In the genomic region with DNA sequence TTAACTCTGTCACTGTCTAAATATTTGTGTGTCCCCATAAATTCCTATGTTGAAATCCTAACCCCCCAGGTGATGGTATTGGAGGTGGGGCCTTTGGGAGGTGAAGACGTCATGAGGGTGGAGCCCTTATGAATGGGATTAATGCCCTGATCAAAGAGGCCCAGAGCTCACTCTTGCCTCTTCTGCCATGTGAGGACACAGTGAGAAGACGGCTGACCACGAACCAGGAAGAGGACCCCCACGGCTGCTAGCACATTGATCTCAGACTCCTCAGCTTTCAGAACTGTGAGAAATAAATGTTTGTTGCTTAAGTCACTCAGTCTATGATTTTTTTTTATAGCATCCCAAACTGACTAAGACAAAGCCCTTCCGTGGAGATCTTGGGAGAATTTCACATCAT, we compare ENCODE assay signal across 14 cellular contexts.
DNase-seq lines count a peak whose midpoint lies in the region; ATAC-seq and TF ChIP-seq lines count a peak whose summit lies in the region.
"Had no signal": no experiment of that assay in that cellular context is flagged by ENCODE, and none has a peak within 500 bp of the region (broad histone marks: within the 10 kb centered on the region; RNA-seq: fewer than 3 reads in every experiment).

No MANE protein-coding gene starts in this region.

- H3K9me3 Mint-ChIP-seq in activated CD8-positive, alpha-beta T cell treated with anti-CD3 and anti-CD28 coated beads, Interleukin-2, amount 10 ng/mL, durations not matched to agents 7 days and 5 days (ENCODE audit: insufficient read depth) = no peaks in the 10 kb centered on the region
- H3K9me3 Mint-ChIP-seq in activated CD8-positive, alpha-beta T cell treated with anti-CD3 and anti-CD28 coated beads for 36 hours = no peaks in the 10 kb centered on the region
- H3K9me3 Mint-ChIP-seq in natural killer cell treated with Interleukin-12 subunit alpha and Interleukin-12 subunit beta and Interleukin-15 and Interleukin-18, amount 100 ng/mL, for 72 hours = no peaks in the 10 kb centered on the region
- H3K9me3 Mint-ChIP-seq: CD8-positive, alpha-beta memory T cell; IgD-negative memory B cell had no signal

- TF ChIP-seq CTCF in activated CD8-positive, alpha-beta T cell treated with anti-CD3 and anti-CD28 coated beads for 36 hours (IDR thresholded peaks at IDR 0.05) = no peak
- TF ChIP-seq CTCF in NB4 (IDR thresholded peaks at IDR 0.05; ENCODE audit: low read depth, low read length) = no peak
- no peak for TF ChIP-seq CTCF in esophagus muscularis mucosa (IDR thresholded peaks at IDR 0.05)
- TF ChIP-seq CTCF in vagina (IDR thresholded peaks at IDR 0.05) = no peak

- H3K36me3 ChIP-seq in esophagus muscularis mucosa = no peaks in the 10 kb centered on the region
- no peaks in the 10 kb centered on the region for H3K36me3 ChIP-seq in vagina

- H3K36me3 Mint-ChIP-seq in activated CD8-positive, alpha-beta T cell treated with anti-CD3 and anti-CD28 coated beads, Interleukin-2, amount 10 ng/mL, durations not matched to agents 7 days and 5 days (ENCODE audit: low read depth) = no peaks in the 10 kb centered on the region
- H3K36me3 Mint-ChIP-seq in activated CD8-positive, alpha-beta T cell treated with anti-CD3 and anti-CD28 coated beads for 36 hours (ENCODE audit: low read depth) = no peaks in the 10 kb centered on the region
- H3K36me3 Mint-ChIP-seq in natural killer cell treated with Interleukin-12 subunit alpha and Interleukin-12 subunit beta and Interleukin-15 and Interleukin-18, amount 100 ng/mL, for 72 hours = no peaks in the 10 kb centered on the region
- H3K36me3 Mint-ChIP-seq: CD8-positive, alpha-beta memory T cell had no signal

- POLR2A ChIA-PET in activated CD8-positive, alpha-beta T cell treated with anti-CD3 and anti-CD28 coated beads, Interleukin-2, amount 10 ng/mL, durations not matched to agents 7 days and 5 days (lab: Charles Lee) = no interaction called here
- POLR2A ChIA-PET in activated CD8-positive, alpha-beta T cell treated with anti-CD3 and anti-CD28 coated beads for 36 hours (lab: Charles Lee) = interaction anchor here (1.1 kb wide), 1 partner anchor 24 kb away, joined by 3 read pairs; no protein-coding TSS in a partner anchor

- CTCF ChIA-PET in activated CD8-positive, alpha-beta T cell treated with anti-CD3 and anti-CD28 coated beads, Interleukin-2, amount 10 ng/mL, durations not matched to agents 7 days and 5 days (lab: Charles Lee) = no interaction called here
- CTCF ChIA-PET in activated CD8-positive, alpha-beta T cell treated with anti-CD3 and anti-CD28 coated beads for 36 hours (lab: Charles Lee) = interaction anchor here (1.3 kb wide), 1 partner anchor 24 kb away, joined by 3 read pairs; no protein-coding TSS in a partner anchor

- H3K4me3 Mint-ChIP-seq in activated CD8-positive, alpha-beta T cell treated with anti-CD3 and anti-CD28 coated beads, Interleukin-2, amount 10 ng/mL, durations not matched to agents 7 days and 5 days = no peak overlapping the region
- H3K4me3 Mint-ChIP-seq in activated CD8-positive, alpha-beta T cell treated with anti-CD3 and anti-CD28 coated beads for 36 hours = no peak overlapping the region
- H3K4me3 Mint-ChIP-seq in natural killer cell treated with Interleukin-12 subunit alpha and Interleukin-12 subunit beta and Interleukin-15 and Interleukin-18, amount 100 ng/mL, for 72 hours = no peak overlapping the region
- H3K4me3 Mint-ChIP-seq: CD8-positive, alpha-beta memory T cell; IgD-negative memory B cell had no signal

- TF ChIP-seq POLR2A in NB4 (IDR thresholded peaks at IDR 0.05; ENCODE audit: extremely low read depth, insufficient read length) (no peak), esophagus muscularis mucosa (IDR thresholded peaks at IDR 0.05; ENCODE audit: low read depth) (no peak), vagina (IDR thresholded peaks at IDR 0.05) (no peak)

- H3K4me3 ChIP-seq in NB4 (ENCODE audit: low read depth, low read length) (no peak overlapping the region), esophagus muscularis mucosa (no peak overlapping the region), vagina (no peak overlapping the region)
- H3K4me3 ChIP-seq: GM23248 had no signal

- DNase-seq in activated CD8-positive, alpha-beta T cell treated with anti-CD3 and anti-CD28 coated beads, Interleukin-2, amount 10 ng/mL, durations not matched to agents 7 days and 5 days = peak; percentile 20
- no peak for DNase-seq in activated CD8-positive, alpha-beta T cell treated with anti-CD3 and anti-CD28 coated beads for 36 hours
- DNase-seq in NB4 (ENCODE audit: low read depth) = peak; percentile 42
- peak; percentile 86 for DNase-seq in esophagus muscularis mucosa (ENCODE audit: extremely low spot score)
- peak; percentile 25 to 52 for DNase-seq in vagina (ENCODE audit: extremely low spot score in 2 of 2)
- no peak for DNase-seq in natural killer cell treated with Interleukin-12 subunit alpha and Interleukin-12 subunit beta and Interleukin-15 and Interleukin-18, amount 100 ng/mL, for 72 hours (ENCODE audit: low spot score)
- DNase-seq in NCI-H526 treated with DMSO at 0.1 percent for 48 hours (lab: John Stamatoyannopoulos, UW) = no peak
- DNase-seq: CD8-positive, alpha-beta memory T cell; DMS53; GM23248 had no signal

- H3K4me1 Mint-ChIP-seq in activated CD8-positive, alpha-beta T cell treated with anti-CD3 and anti-CD28 coated beads, Interleukin-2, amount 10 ng/mL, durations not matched to agents 7 days and 5 days (ENCODE audit: low read depth) = peaks cover 9% of the 10 kb centered on the region
- peaks cover 8% of the 10 kb centered on the region for H3K4me1 Mint-ChIP-seq in activated CD8-positive, alpha-beta T cell treated with anti-CD3 and anti-CD28 coated beads for 36 hours (ENCODE audit: low read depth)
- peaks cover 29 to 30% of the 10 kb centered on the region in 2 donors for H3K4me1 Mint-ChIP-seq in natural killer cell treated with Interleukin-12 subunit alpha and Interleukin-12 subunit beta and Interleukin-15 and Interleukin-18, amount 100 ng/mL, for 72 hours (ENCODE audit: low read depth in 2 of 2)

- H3K27ac ChIP-seq in esophagus muscularis mucosa (replicated peaks in 1 of 4) (no peak overlapping the region), vagina (no peak overlapping the region)
- H3K27ac ChIP-seq: 22Rv1, GM23248 had no signal

- intact Hi-C loops in activated CD8-positive, alpha-beta T cell treated with anti-CD3 and anti-CD28 coated beads for 36 hours (cut with micrococcal nuclease) = no loop called here
- intact Hi-C loops in esophagus muscularis mucosa (cut with DNase I) (no loop called here), vagina (cut with DNase I) (no loop called here)

- TF ChIP-seq EP300 in esophagus muscularis mucosa (IDR thresholded peaks at IDR 0.05) = no peak

- 78% methylated on average over 5 of the region's 5 CpGs for WGBS in esophagus muscularis mucosa

- no peak for ATAC-seq in activated CD8-positive, alpha-beta T cell treated with anti-CD3 and anti-CD28 coated beads, Interleukin-2, amount 10 ng/mL, durations not matched to agents 7 days and 5 days
- no peak for ATAC-seq in activated CD8-positive, alpha-beta T cell treated with anti-CD3 and anti-CD28 coated beads for 36 hours
- ATAC-seq in HG02610 (IDR thresholded peaks at IDR 0.05; ENCODE audit: unreplicated experiment) = no peak
- no peak for ATAC-seq in natural killer cell treated with Interleukin-12 subunit alpha and Interleukin-12 subunit beta and Interleukin-15 and Interleukin-18, amount 100 ng/mL, for 72 hours
- ATAC-seq: HCT116 had no signal

- H3K27me3 ChIP-seq in esophagus muscularis mucosa (no peaks in the 10 kb centered on the region), vagina (no peaks in the 10 kb centered on the region)

- no peak overlapping the region for H3K27ac Mint-ChIP-seq in activated CD8-positive, alpha-beta T cell treated with anti-CD3 and anti-CD28 coated beads, Interleukin-2, amount 10 ng/mL, durations not matched to agents 7 days and 5 days
- no peak overlapping the region for H3K27ac Mint-ChIP-seq in activated CD8-positive, alpha-beta T cell treated with anti-CD3 and anti-CD28 coated beads for 36 hours
- no peak overlapping the region for H3K27ac Mint-ChIP-seq in natural killer cell treated with Interleukin-12 subunit alpha and Interleukin-12 subunit beta and Interleukin-15 and Interleukin-18, amount 100 ng/mL, for 72 hours
- H3K27ac Mint-ChIP-seq: CD8-positive, alpha-beta memory T cell had no signal

- H3K27me3 Mint-ChIP-seq in activated CD8-positive, alpha-beta T cell treated with anti-CD3 and anti-CD28 coated beads, Interleukin-2, amount 10 ng/mL, durations not matched to agents 7 days and 5 days (ENCODE audit: low read depth) = no peaks in the 10 kb centered on the region
- peaks cover 2% of the 10 kb centered on the region for H3K27me3 Mint-ChIP-seq in activated CD8-positive, alpha-beta T cell treated with anti-CD3 and anti-CD28 coated beads for 36 hours
- H3K27me3 Mint-ChIP-seq in natural killer cell treated with Interleukin-12 subunit alpha and Interleukin-12 subunit beta and Interleukin-15 and Interleukin-18, amount 100 ng/mL, for 72 hours = peaks cover 0 to 10% of the 10 kb centered on the region in 2 donors
- H3K27me3 Mint-ChIP-seq: IgD-negative memory B cell had no signal

- H3K4me1 ChIP-seq in esophagus muscularis mucosa (no peaks in the 10 kb centered on the region), vagina (no peaks in the 10 kb centered on the region)

- H3K9me3 ChIP-seq in esophagus muscularis mucosa (no peaks in the 10 kb centered on the region), vagina (no peaks in the 10 kb centered on the region)

Comparison
In these comparisons a context has a peak if more than half of its experiments do, and no peak if none do; other contexts are left out.
1. DNase-seq: peak in activated CD8-positive, alpha-beta T cell treated with anti-CD3 and anti-CD28 coated beads, Interleukin-2, amount 10 ng/mL, durations not matched to agents 7 days and 5 days (single experiment), NB4 (single experiment), esophagus muscularis mucosa (single experiment) and vagina (2 of 2); none in activated CD8-positive, alpha-beta T cell treated with anti-CD3 and anti-CD28 coated beads for 36 hours (single experiment), natural killer cell treated with Interleukin-12 subunit alpha and Interleukin-12 subunit beta and Interleukin-15 and Interleukin-18, amount 100 ng/mL, for 72 hours (single experiment) and NCI-H526 treated with DMSO at 0.1 percent for 48 hours (single experiment).